ENCODE assay signal across 8 cellular contexts in the genomic region with DNA sequence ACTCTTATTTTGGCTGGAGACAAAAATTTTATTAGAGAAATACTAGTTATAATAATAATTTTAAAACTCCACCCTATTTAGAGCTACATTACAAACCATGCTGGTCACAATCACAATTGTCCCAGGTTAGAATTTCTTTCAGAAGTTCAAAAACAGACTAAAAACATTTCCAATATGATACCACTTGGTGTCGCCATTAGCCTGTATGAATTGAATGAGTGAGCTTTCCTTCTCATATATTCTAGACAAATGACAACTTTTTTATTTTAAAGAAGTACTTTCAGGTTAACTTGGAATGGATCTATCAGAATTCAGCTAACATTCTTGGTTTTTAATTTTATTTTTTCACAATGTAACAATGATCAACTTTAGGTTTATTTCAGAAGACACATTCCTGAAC. TPM values are rescaled to one million over a fixed set of nuclear protein-coding genes. Genes with fewer than 3 reads are reported as not detected.
A peak's percentile ranks its signal among the peaks of the same experiment; 100 is the strongest.
DNase-seq lines count a peak whose midpoint lies in the region; ATAC-seq, FAIRE-seq and TF ChIP-seq lines count a peak whose summit lies in the region.

No MANE protein-coding gene starts in this region.

- ATAC-seq in effector memory CD8-positive, alpha-beta T cell (replicated peaks) = no peak

- DNase-seq in AG09319 (ENCODE audit: extremely low read depth, low read depth) (no peak), GM19239 (ENCODE audit: insufficient read length, low spot score) (no peak), NCI-H1105 treated with DMSO at 0.1 percent for 48 hours (lab: John Stamatoyannopoulos, UW) (peak; percentile 32), HK-2 (ENCODE audit: unreplicated experiment) (no peak), esophagus squamous epithelium (lab: John Stamatoyannopoulos, UW) (no peak)
- no peak for DNase-seq in effector memory CD8-positive, alpha-beta T cell

- no peak for TF ChIP-seq POLR2A in esophagus squamous epithelium (IDR thresholded peaks at IDR 0.05)

- H3K27me3 Mint-ChIP-seq in brain = no peaks in the 10 kb centered on the region
- H3K27me3 Mint-ChIP-seq in nephron (ENCODE audit: low read depth) = peaks cover 3% of the 10 kb centered on the region
- H3K27me3 Mint-ChIP-seq in effector memory CD8-positive, alpha-beta T cell = peaks cover 0 to 14% of the 10 kb centered on the region in 2 donors

- H3K27ac ChIP-seq in esophagus squamous epithelium = no peak overlapping the region

- no peak overlapping the region for H3K4me3 ChIP-seq in esophagus squamous epithelium

- no peaks in the 10 kb centered on the region for H3K36me3 ChIP-seq in esophagus squamous epithelium

- no peaks in the 10 kb centered on the region for H3K27me3 ChIP-seq in esophagus squamous epithelium

- H3K4me1 Mint-ChIP-seq in brain = no peaks in the 10 kb centered on the region
- no peaks in the 10 kb centered on the region for H3K4me1 Mint-ChIP-seq in nephron
- no peaks in the 10 kb centered on the region for H3K4me1 Mint-ChIP-seq in effector memory CD8-positive, alpha-beta T cell (ENCODE audit: low read depth in 2 of 2)

- H3K9me3 Mint-ChIP-seq in brain = no peaks in the 10 kb centered on the region
- H3K9me3 Mint-ChIP-seq in nephron = no peaks in the 10 kb centered on the region
- no peaks in the 10 kb centered on the region for H3K9me3 Mint-ChIP-seq in effector memory CD8-positive, alpha-beta T cell

- H3K4me3 Mint-ChIP-seq in brain (no peak overlapping the region), nephron (no peak overlapping the region)
- H3K4me3 Mint-ChIP-seq in effector memory CD8-positive, alpha-beta T cell = no peak overlapping the region

- peak; percentile 36 for TF ChIP-seq CTCF in AG09319 (IDR thresholded peaks at IDR 0.05; ENCODE audit: low read depth, low read length)
- peak; percentile 65 to 84 for TF ChIP-seq CTCF in brain (conservative IDR thresholded peaks at IDR 0.05)
- TF ChIP-seq CTCF in nephron (IDR thresholded peaks at IDR 0.05; ENCODE audit: unreplicated experiment in 3 of 3) = peak; percentile 52 to 70 (median 54)
- peak in 3 of 6 experiments; percentile 28 to 50 (median 34) for TF ChIP-seq CTCF in esophagus squamous epithelium (IDR thresholded peaks at IDR 0.05)

- peak; percentile 78 for FAIRE-seq in GM19239 (lab: Jason Lieb, UNC)

- WGBS in esophagus squamous epithelium, 2 donors = 6 to 14% methylated on average over 1 of the region's 1 CpG

- no peak overlapping the region for H3K27ac Mint-ChIP-seq in brain
- no peak overlapping the region for H3K27ac Mint-ChIP-seq in nephron
- H3K27ac Mint-ChIP-seq in effector memory CD8-positive, alpha-beta T cell = no peak overlapping the region

- H3K36me3 Mint-ChIP-seq in brain (no peaks in the 10 kb centered on the region), nephron (ENCODE audit: low read depth) (no peaks in the 10 kb centered on the region)
- H3K36me3 Mint-ChIP-seq in effector memory CD8-positive, alpha-beta T cell (ENCODE audit: insufficient read depth) = no peaks in the 10 kb centered on the region

- H3K4me1 ChIP-seq in esophagus squamous epithelium = no peaks in the 10 kb centered on the region

- intact Hi-C loops in esophagus squamous epithelium (cut with DNase I) = no loop called here

- no peaks in the 10 kb centered on the region for H3K9me3 ChIP-seq in esophagus squamous epithelium

RNA-seq across cellular contexts. Expression of a gene that starts 48.0 kb away (rescaled TPM):
- polyA plus RNA-seq in brain (ENCODE audit: insufficient read depth, low read depth, low replicate concordance) = 3.4 TPM
- total RNA-seq in esophagus squamous epithelium = 10 to 100 TPM; 17.7 to 43.2 (median 34.2) TPM
